In genomic region chr9:5848372-5848882, GRCh38 we compare ENCODE assay signal across 25 cellular contexts. TPM values are rescaled to one million over a fixed set of nuclear protein-coding genes. Genes with fewer than 3 reads are reported as not detected.
DNase-seq lines count a peak whose midpoint lies in the region; ATAC-seq and TF ChIP-seq lines count a peak whose summit lies in the region.
"Had no signal": no experiment of that assay in that cellular context is flagged by ENCODE, and none has a peak within 500 bp of the region (broad histone marks: within the 10 kb centered on the region; RNA-seq: fewer than 3 reads in every experiment).

No MANE protein-coding gene starts in this region.

- no peaks in the 10 kb centered on the region for H3K27me3 Mint-ChIP-seq in activated T-helper 1 cell treated with anti-CD3 and anti-CD28 coated beads, Interleukin-12 subunit alpha, Interleukin-12 subunit beta, Interleukin-2, Interleukin-4 antibody, amounts not matched to agents 30 ng/mL and 10 ng/mL and 1 ng/mL, durations not matched to agents 14 hours and 24 hours and 36 hours (ENCODE audit: insufficient read depth)

- H3K36me3 Mint-ChIP-seq in activated T-helper 1 cell treated with anti-CD3 and anti-CD28 coated beads, Interleukin-12 subunit alpha, Interleukin-12 subunit beta, Interleukin-2, Interleukin-4 antibody, amounts not matched to agents 30 ng/mL and 10 ng/mL and 1 ng/mL, durations not matched to agents 14 hours and 24 hours and 36 hours (ENCODE audit: low read depth) = peaks cover 9% of the 10 kb centered on the region

- no peak overlapping the region for H3K4me3 ChIP-seq in parathyroid adenoma (ENCODE audit: low read depth, low read length)

- peaks cover 84% of the 10 kb centered on the region for H3K4me1 Mint-ChIP-seq in activated T-helper 1 cell treated with anti-CD3 and anti-CD28 coated beads, Interleukin-12 subunit alpha, Interleukin-12 subunit beta, Interleukin-2, Interleukin-4 antibody, amounts not matched to agents 30 ng/mL and 10 ng/mL and 1 ng/mL, durations not matched to agents 14 hours and 24 hours and 36 hours (ENCODE audit: low read depth)

- no peak overlapping the region for H3K4me3 Mint-ChIP-seq in activated T-helper 1 cell treated with anti-CD3 and anti-CD28 coated beads, Interleukin-12 subunit alpha, Interleukin-12 subunit beta, Interleukin-2, Interleukin-4 antibody, amounts not matched to agents 30 ng/mL and 10 ng/mL and 1 ng/mL, durations not matched to agents 14 hours and 24 hours and 36 hours
- H3K4me3 Mint-ChIP-seq: CD14-positive monocyte had no signal

- peak overlapping the region; percentile 0 for H2AFZ ChIP-seq in parathyroid adenoma

- H3K4me1 ChIP-seq in parathyroid adenoma = peaks cover 28% of the 10 kb centered on the region

- no peak overlapping the region for H3K27ac ChIP-seq in parathyroid adenoma

- no peaks in the 10 kb centered on the region for H3K36me3 ChIP-seq in parathyroid adenoma (ENCODE audit: control insufficient read depth, insufficient read depth, low read length)

- H3K9ac ChIP-seq in parathyroid adenoma = no peak overlapping the region

- DNase-seq in activated T-helper 1 cell treated with anti-CD3 and anti-CD28 coated beads, Interleukin-12 subunit alpha, Interleukin-12 subunit beta, Interleukin-2, Interleukin-4 antibody, amounts not matched to agents 30 ng/mL and 10 ng/mL and 1 ng/mL, durations not matched to agents 14 hours and 24 hours and 36 hours (ENCODE audit: low spot score) = no peak
- no peak for DNase-seq in DMS53 treated with DMSO at 0.1 percent for 48 hours (lab: John Stamatoyannopoulos, UW; ENCODE audit: unreplicated experiment)
- DNase-seq: ACHN, AML-193, GDM1, GOT3, Kasumi-1, MM.1S, NCI-H1092, NCI-H1436 treated with DMSO at 0.1 percent for 48 hours, NCI-H2029, NCI-H345, NCI-H524 treated with DMSO at 0.1 percent for 48 hours, PC-3, RPMI8226, SHP77 treated with DMSO at 0.1 percent for 48 hours, T-helper 1 cell had no signal

- no peaks in the 10 kb centered on the region for H3K27me3 ChIP-seq in parathyroid adenoma (ENCODE audit: control insufficient read depth, insufficient read depth, low read length)

- ATAC-seq in GM18907 (IDR thresholded peaks at IDR 0.05; ENCODE audit: unreplicated experiment) (peak; percentile 37), HG02678 (IDR thresholded peaks at IDR 0.05; ENCODE audit: unreplicated experiment) (peak; percentile 38), GM21529 (IDR thresholded peaks at IDR 0.05; ENCODE audit: unreplicated experiment) (no peak), HG02852 (IDR thresholded peaks at IDR 0.05; ENCODE audit: unreplicated experiment) (no peak)
- ATAC-seq: HCT116, PC-3, SK-N-SH treated with all-trans-retinoic acid at 6 μM for 48 hours had no signal

- H3K9me3 Mint-ChIP-seq in activated T-helper 1 cell treated with anti-CD3 and anti-CD28 coated beads, Interleukin-12 subunit alpha, Interleukin-12 subunit beta, Interleukin-2, Interleukin-4 antibody, amounts not matched to agents 30 ng/mL and 10 ng/mL and 1 ng/mL, durations not matched to agents 14 hours and 24 hours and 36 hours = no peaks in the 10 kb centered on the region

- intact Hi-C loops in activated T-helper 1 cell treated with anti-CD3 and anti-CD28 coated beads, Interleukin-12 subunit alpha, Interleukin-12 subunit beta, Interleukin-2, Interleukin-4 antibody, amounts not matched to agents 30 ng/mL and 10 ng/mL and 1 ng/mL, durations not matched to agents 14 hours and 24 hours and 36 hours (cut with micrococcal nuclease) = loop anchor here (10.0 kb wide), 1 partner anchor 1174 kb away; the partner anchor contains the start of gene CDC37L1

- no peaks in the 10 kb centered on the region for H3K79me2 ChIP-seq in parathyroid adenoma

- H3K9me3 ChIP-seq in parathyroid adenoma (ENCODE audit: control insufficient read depth, low read length) = no peaks in the 10 kb centered on the region

- no peak overlapping the region for H3K4me2 ChIP-seq in parathyroid adenoma (ENCODE audit: low read length)

- no peak for TF ChIP-seq CTCF in parathyroid adenoma (IDR thresholded peaks at IDR 0.05)

- peak overlapping the region; percentile 6 for H3K27ac Mint-ChIP-seq in activated T-helper 1 cell treated with anti-CD3 and anti-CD28 coated beads, Interleukin-12 subunit alpha, Interleukin-12 subunit beta, Interleukin-2, Interleukin-4 antibody, amounts not matched to agents 30 ng/mL and 10 ng/mL and 1 ng/mL, durations not matched to agents 14 hours and 24 hours and 36 hours
- H3K27ac Mint-ChIP-seq: CD14-positive monocyte had no signal

RNA-seq across cellular contexts. Expression of gene ERMP1, which starts 15.5 kb away (rescaled TPM):
- total RNA-seq in activated T-helper 1 cell treated with anti-CD3 and anti-CD28 coated beads, Interleukin-12 subunit alpha, Interleukin-12 subunit beta, Interleukin-2, Interleukin-4 antibody, amounts not matched to agents 30 ng/mL and 10 ng/mL and 1 ng/mL, durations not matched to agents 14 hours and 24 hours and 36 hours = 23.1 and 24.1 TPM in 2 replicates

RNA-seq across cellular contexts. Expression of gene MLANA, which starts 42.3 kb away (rescaled TPM):
- total RNA-seq in activated T-helper 1 cell treated with anti-CD3 and anti-CD28 coated beads, Interleukin-12 subunit alpha, Interleukin-12 subunit beta, Interleukin-2, Interleukin-4 antibody, amounts not matched to agents 30 ng/mL and 10 ng/mL and 1 ng/mL, durations not matched to agents 14 hours and 24 hours and 36 hours = not detected in 2 replicates
- total RNA-seq: PC-3 had no signal

Comparison
In these comparisons a context has a peak if more than half of its experiments do, and no peak if none do; other contexts are left out.
1. ATAC-seq: peak in GM18907 (single experiment) and HG02678 (single experiment); none in GM21529 (single experiment) and HG02852 (single experiment).